Comparison of ENCODE assay signal across 8 cellular contexts in genomic region chr19:1407662-1408299, GRCh38. TPM values are rescaled to one million over a fixed set of nuclear protein-coding genes. Genes with fewer than 3 reads are reported as not detected.
DNase-seq lines count a peak whose midpoint lies in the region; ATAC-seq and FAIRE-seq lines count a peak whose summit lies in the region.

No MANE protein-coding gene starts in this region.

- no peak overlapping the region for H2AFZ ChIP-seq in ACC112 (ENCODE audit: low read length, unreplicated experiment)

- intact Hi-C loops in activated T-helper 1 cell treated with anti-CD3 and anti-CD28 coated beads, Interleukin-12 subunit alpha, Interleukin-12 subunit beta, Interleukin-2, Interleukin-4 antibody, amounts not matched to agents 30 ng/mL and 10 ng/mL and 1 ng/mL, durations not matched to agents 14 hours and 24 hours and 36 hours (cut with micrococcal nuclease): loop anchor here (1.0 to 5.0 kb wide), 8 partner anchors 24 to 1375 kb away; partner anchors contain the start of genes FAM174C, KLF16, NDUFS7 and PCSK4
- intact Hi-C loops in left ventricle myocardium superior (cut with micrococcal nuclease): no loop called here

- peaks cover 14% of the 10 kb centered on the region for H3K36me3 Mint-ChIP-seq in activated T-helper 1 cell treated with anti-CD3 and anti-CD28 coated beads, Interleukin-12 subunit alpha, Interleukin-12 subunit beta, Interleukin-2, Interleukin-4 antibody, amounts not matched to agents 30 ng/mL and 10 ng/mL and 1 ng/mL, durations not matched to agents 14 hours and 24 hours and 36 hours (ENCODE audit: low read depth)

- ATAC-seq in GM19438 (IDR thresholded peaks at IDR 0.05; ENCODE audit: low read depth, unreplicated experiment) (peak; percentile 10), HG03558 (IDR thresholded peaks at IDR 0.05; ENCODE audit: extremely low read depth, unreplicated experiment) (peak; percentile 4), left ventricle myocardium superior (no peak)

- H3K4me1 Mint-ChIP-seq in activated T-helper 1 cell treated with anti-CD3 and anti-CD28 coated beads, Interleukin-12 subunit alpha, Interleukin-12 subunit beta, Interleukin-2, Interleukin-4 antibody, amounts not matched to agents 30 ng/mL and 10 ng/mL and 1 ng/mL, durations not matched to agents 14 hours and 24 hours and 36 hours (ENCODE audit: low read depth): peaks cover 30% of the 10 kb centered on the region

- peaks cover 5% of the 10 kb centered on the region for H3K27me3 Mint-ChIP-seq in activated T-helper 1 cell treated with anti-CD3 and anti-CD28 coated beads, Interleukin-12 subunit alpha, Interleukin-12 subunit beta, Interleukin-2, Interleukin-4 antibody, amounts not matched to agents 30 ng/mL and 10 ng/mL and 1 ng/mL, durations not matched to agents 14 hours and 24 hours and 36 hours (ENCODE audit: insufficient read depth)

- H3K4me1 ChIP-seq in ACC112 (ENCODE audit: control insufficient read depth, insufficient read depth, low read length, unreplicated experiment): peaks cover 28% of the 10 kb centered on the region

- DNase-seq in activated T-helper 1 cell treated with anti-CD3 and anti-CD28 coated beads, Interleukin-12 subunit alpha, Interleukin-12 subunit beta, Interleukin-2, Interleukin-4 antibody, amounts not matched to agents 30 ng/mL and 10 ng/mL and 1 ng/mL, durations not matched to agents 14 hours and 24 hours and 36 hours (ENCODE audit: low spot score): no peak
- DNase-seq in left ventricle myocardium superior: peak; percentile 71
- DNase-seq in stimulated activated CD4-positive, alpha-beta T cell treated with anti-CD3 and anti-CD28 coated beads, Interleukin-15, amount 100 ng/mL, for 24 hours: peak; percentile 48
- no peak for DNase-seq in SW480 (ENCODE audit: low spot score)
- no peak for DNase-seq in frontal cortex (ENCODE audit: low spot score in 2 of 2)

- no peaks in the 10 kb centered on the region for H3K9me3 Mint-ChIP-seq in activated T-helper 1 cell treated with anti-CD3 and anti-CD28 coated beads, Interleukin-12 subunit alpha, Interleukin-12 subunit beta, Interleukin-2, Interleukin-4 antibody, amounts not matched to agents 30 ng/mL and 10 ng/mL and 1 ng/mL, durations not matched to agents 14 hours and 24 hours and 36 hours

- peak overlapping the region; percentile 88 for H3K27ac ChIP-seq in ACC112 (ENCODE audit: low read depth, low read length)

- no peak for FAIRE-seq in frontal cortex (lab: Jason Lieb, UNC)

- peak overlapping the region; percentile 57 for H3K4me3 Mint-ChIP-seq in activated T-helper 1 cell treated with anti-CD3 and anti-CD28 coated beads, Interleukin-12 subunit alpha, Interleukin-12 subunit beta, Interleukin-2, Interleukin-4 antibody, amounts not matched to agents 30 ng/mL and 10 ng/mL and 1 ng/mL, durations not matched to agents 14 hours and 24 hours and 36 hours

- H3K4me3 ChIP-seq in ACC112 (ENCODE audit: low read depth, low read length): peak overlapping the region; percentile 96

- peaks cover 51% of the 10 kb centered on the region for H3K79me2 ChIP-seq in ACC112 (ENCODE audit: control insufficient read depth, insufficient read depth, low read length, unreplicated experiment)

- H3K36me3 ChIP-seq in ACC112 (ENCODE audit: insufficient read depth, low read length): no peaks in the 10 kb centered on the region

- no peak overlapping the region for H3K27ac Mint-ChIP-seq in activated T-helper 1 cell treated with anti-CD3 and anti-CD28 coated beads, Interleukin-12 subunit alpha, Interleukin-12 subunit beta, Interleukin-2, Interleukin-4 antibody, amounts not matched to agents 30 ng/mL and 10 ng/mL and 1 ng/mL, durations not matched to agents 14 hours and 24 hours and 36 hours

- no peaks in the 10 kb centered on the region for H3K27me3 ChIP-seq in ACC112 (ENCODE audit: insufficient read depth, low read length)

RNA-seq across cellular contexts. Expression of gene DAZAP1, which starts 0.4 kb away (rescaled TPM):
- total RNA-seq in activated T-helper 1 cell treated with anti-CD3 and anti-CD28 coated beads, Interleukin-12 subunit alpha, Interleukin-12 subunit beta, Interleukin-2, Interleukin-4 antibody, amounts not matched to agents 30 ng/mL and 10 ng/mL and 1 ng/mL, durations not matched to agents 14 hours and 24 hours and 36 hours: 301 and 304 TPM in 2 replicates
- 96.7 TPM for total RNA-seq in left ventricle myocardium superior
- 43.6 TPM for total RNA-seq in frontal cortex

RNA-seq across cellular contexts. Expression of gene GAMT, which starts 6.4 kb away (rescaled TPM):
- total RNA-seq in activated T-helper 1 cell treated with anti-CD3 and anti-CD28 coated beads, Interleukin-12 subunit alpha, Interleukin-12 subunit beta, Interleukin-2, Interleukin-4 antibody, amounts not matched to agents 30 ng/mL and 10 ng/mL and 1 ng/mL, durations not matched to agents 14 hours and 24 hours and 36 hours: 21.7 and 22.3 TPM in 2 replicates
- total RNA-seq in left ventricle myocardium superior: 92.5 TPM
- 15.5 TPM for total RNA-seq in frontal cortex

RNA-seq across cellular contexts. Expression of gene NDUFS7, which starts 24.1 kb away (rescaled TPM):
- total RNA-seq in activated T-helper 1 cell treated with anti-CD3 and anti-CD28 coated beads, Interleukin-12 subunit alpha, Interleukin-12 subunit beta, Interleukin-2, Interleukin-4 antibody, amounts not matched to agents 30 ng/mL and 10 ng/mL and 1 ng/mL, durations not matched to agents 14 hours and 24 hours and 36 hours: 97.9 and 98.8 TPM in 2 replicates
- total RNA-seq in left ventricle myocardium superior: 461 TPM
- 27.7 TPM for total RNA-seq in frontal cortex

RNA-seq across cellular contexts. Expression of gene RPS15, which starts 30.4 kb away (rescaled TPM):
- total RNA-seq in activated T-helper 1 cell treated with anti-CD3 and anti-CD28 coated beads, Interleukin-12 subunit alpha, Interleukin-12 subunit beta, Interleukin-2, Interleukin-4 antibody, amounts not matched to agents 30 ng/mL and 10 ng/mL and 1 ng/mL, durations not matched to agents 14 hours and 24 hours and 36 hours: 1,387 and 1,455 TPM in 2 replicates
- 625 TPM for total RNA-seq in left ventricle myocardium superior
- total RNA-seq in frontal cortex: 276 TPM

RNA-seq across cellular contexts. Expression of gene APC2, which starts 42.1 kb away (rescaled TPM):
- 0.16 and 0.17 TPM in 2 replicates for total RNA-seq in activated T-helper 1 cell treated with anti-CD3 and anti-CD28 coated beads, Interleukin-12 subunit alpha, Interleukin-12 subunit beta, Interleukin-2, Interleukin-4 antibody, amounts not matched to agents 30 ng/mL and 10 ng/mL and 1 ng/mL, durations not matched to agents 14 hours and 24 hours and 36 hours
- 0.17 TPM for total RNA-seq in left ventricle myocardium superior
- 116 TPM for total RNA-seq in frontal cortex

Comparison
In these comparisons a context has a peak if more than half of its experiments do, and no peak if none do; other contexts are left out.
1. DNase-seq: peak in left ventricle myocardium superior (single experiment) and stimulated activated CD4-positive, alpha-beta T cell treated with anti-CD3 and anti-CD28 coated beads, Interleukin-15, amount 100 ng/mL, for 24 hours (single experiment); none in activated T-helper 1 cell treated with anti-CD3 and anti-CD28 coated beads, Interleukin-12 subunit alpha, Interleukin-12 subunit beta, Interleukin-2, Interleukin-4 antibody, amounts not matched to agents 30 ng/mL and 10 ng/mL and 1 ng/mL, durations not matched to agents 14 hours and 24 hours and 36 hours (single experiment), SW480 (single experiment) and frontal cortex (0 of 2).